Comparison of ENCODE assay signal across 10 cellular contexts in the genomic region with DNA sequence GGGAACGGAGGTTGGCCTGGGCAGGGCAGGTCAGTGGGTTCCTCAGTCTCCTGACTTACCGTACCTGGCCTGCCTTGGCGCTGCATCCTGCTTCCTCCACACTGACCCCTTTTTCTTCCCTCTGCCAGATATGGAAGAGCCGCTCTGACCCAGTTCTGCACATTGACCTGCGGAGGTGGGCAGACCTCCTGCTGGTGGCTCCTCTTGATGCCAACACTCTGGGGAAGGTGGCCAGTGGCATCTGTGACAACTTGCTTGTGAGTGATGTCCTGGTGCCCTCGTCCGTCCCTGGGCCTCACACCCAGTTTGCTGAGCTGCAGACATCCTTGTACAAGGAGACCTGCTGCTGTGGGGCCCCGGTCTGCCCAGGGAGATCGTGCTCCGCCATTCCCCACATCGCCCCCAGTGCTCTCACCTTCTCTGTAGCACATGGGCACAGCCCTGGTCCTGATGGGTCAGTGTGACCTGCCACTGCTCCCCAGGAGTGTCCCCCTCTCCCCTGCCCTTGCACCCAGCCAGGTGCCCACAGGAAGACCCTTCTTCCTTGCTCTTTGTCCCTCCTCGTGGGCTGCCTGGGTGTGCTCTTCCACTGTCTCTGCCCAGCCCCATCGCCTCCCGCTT. TPM values are rescaled to one million over a fixed set of nuclear protein-coding genes. Genes with fewer than 3 reads are reported as not detected.
DNase-seq lines count a peak whose midpoint lies in the region; ATAC-seq and TF ChIP-seq lines count a peak whose summit lies in the region.
"Had no signal": no experiment of that assay in that cellular context is flagged by ENCODE, and none has a peak within 500 bp of the region (broad histone marks: within the 10 kb centered on the region; RNA-seq: fewer than 3 reads in every experiment).

No MANE protein-coding gene starts in this region.

- intact Hi-C loops in Right ventricle myocardium superior (cut with DNase I) (no loop called here), natural killer cell (cut with micrococcal nuclease) (no loop called here), transverse colon (cut with DNase I; ENCODE audit: low total_unique reads) (no loop called here)

- 89% methylated on average over 14 of the region's 14 CpGs; no CpG with 5 or more reads in 1 of the 2 donors for WGBS in transverse colon (ENCODE audit: low coverage in 1 of 2), 2 donors

- no peaks in the 10 kb centered on the region for H3K9me3 ChIP-seq in cardiac muscle cell (ENCODE audit: low read depth)
- no peaks in the 10 kb centered on the region for H3K9me3 ChIP-seq in transverse colon

- peaks cover 51 to 59% of the 10 kb centered on the region in 2 donors for H3K4me1 Mint-ChIP-seq in natural killer cell

- H3K27ac ChIP-seq in cardiac muscle cell = peak overlapping the region; percentile 91
- H3K27ac ChIP-seq in cingulate gyrus (ENCODE audit: low read depth, low read length) = peak overlapping the region; percentile 89
- H3K27ac ChIP-seq in transverse colon = peak overlapping the region; percentile 81 to 87 (median 82)

- H3K9me3 Mint-ChIP-seq in natural killer cell = no peaks in the 10 kb centered on the region
- H3K9me3 Mint-ChIP-seq: activated naive CD4-positive, alpha-beta T cell treated with anti-CD3 and anti-CD28 coated beads for 36 hours; CD4-positive, alpha-beta T cell had no signal

- no peaks in the 10 kb centered on the region for H3K36me3 Mint-ChIP-seq in natural killer cell

- peak overlapping the region; percentile 59 for H3K4me3 Mint-ChIP-seq in natural killer cell
- H3K4me3 Mint-ChIP-seq: activated naive CD4-positive, alpha-beta T cell treated with anti-CD3 and anti-CD28 coated beads for 36 hours; CD4-positive, alpha-beta T cell had no signal

- no peak for TF ChIP-seq POLR2A in transverse colon (IDR thresholded peaks at IDR 0.05)

- H3K27me3 ChIP-seq in cardiac muscle cell (no peaks in the 10 kb centered on the region), transverse colon (no peaks in the 10 kb centered on the region)

- no peak for DNase-seq in cardiac muscle cell (ENCODE audit: low read depth in 1 of 2, low spot score in 1 of 2)
- no peak for DNase-seq in Right ventricle myocardium superior
- DNase-seq in natural killer cell = no peak
- DNase-seq in transverse colon = no peak
- no peak for DNase-seq in stimulated activated naive CD4-positive, alpha-beta T cell treated with Interleukin-2 at 50 U/mL for 16 hours (lab: John Stamatoyannopoulos, UW)
- DNase-seq: activated naive CD4-positive, alpha-beta T cell treated with anti-CD3 and anti-CD28 coated beads for 36 hours; CD4-positive, alpha-beta T cell had no signal

- H3K4me1 ChIP-seq in cardiac muscle cell (ENCODE audit: low read depth) (peaks cover 45% of the 10 kb centered on the region), transverse colon (peaks cover 44 to 67% (median 54%) of the 10 kb centered on the region in 4 donors)

- no peak for ATAC-seq in Right ventricle myocardium superior (ENCODE audit: poor library complexity)
- no peak for ATAC-seq in natural killer cell
- ATAC-seq in HG03442 (IDR thresholded peaks at IDR 0.05; ENCODE audit: unreplicated experiment) = no peak
- ATAC-seq in HG03520 (IDR thresholded peaks at IDR 0.05; ENCODE audit: unreplicated experiment) = no peak

- no peak for TF ChIP-seq CTCF in cardiac muscle cell (IDR thresholded peaks at IDR 0.05; ENCODE audit: low read depth, low read length)
- no peak for TF ChIP-seq CTCF in natural killer cell (IDR thresholded peaks at IDR 0.05)
- no peak for TF ChIP-seq CTCF in transverse colon (IDR thresholded peaks at IDR 0.05)

- peak overlapping the region; percentile 86 to 89 for H3K27ac Mint-ChIP-seq in natural killer cell
- H3K27ac Mint-ChIP-seq: activated naive CD4-positive, alpha-beta T cell treated with anti-CD3 and anti-CD28 coated beads for 36 hours; CD4-positive, alpha-beta T cell had no signal

- no peaks in the 10 kb centered on the region for H3K27me3 Mint-ChIP-seq in natural killer cell (ENCODE audit: low read depth in 2 of 2)
- H3K27me3 Mint-ChIP-seq: CD4-positive, alpha-beta T cell had no signal

- TF ChIP-seq EP300 in transverse colon (IDR thresholded peaks at IDR 0.05; ENCODE audit: low read depth) = no peak

- H3K36me3 ChIP-seq in cardiac muscle cell (no peaks in the 10 kb centered on the region), transverse colon (no peaks in the 10 kb centered on the region)

- in situ Hi-C loops in transverse colon (cut with MboI; ENCODE audit: low pct_ligation_motif_present in 1 of 4, low pct_unique_long_range_greater_than_20kb in 1 of 4, low sequenced_read_pairs in 3 of 4) = no loop called here

- H3K4me3 ChIP-seq in cardiac muscle cell (no peak overlapping the region), transverse colon (peak overlapping the region in 1 of 4 donors; percentile 1)

RNA-seq across cellular contexts. Expression of gene PPCDC, which starts 21.0 kb away (rescaled TPM):
- total RNA-seq in cardiac muscle cell (25.6 and 28.3 TPM in 2 replicates), Right ventricle myocardium superior (5.5 TPM), natural killer cell (10 to 100 TPM; 21.3 to 32.3 (median 27.0) TPM), transverse colon (10 to 100 TPM in 3 of 4 donors, 1 to 10 TPM in 1; 5.2 to 54.5 (median 25.2) TPM)
- polyA plus RNA-seq in cardiac muscle cell = 15.9 and 17.6 TPM in 2 replicates

RNA-seq across cellular contexts. Expression of gene SCAMP5, which starts 49.0 kb away (rescaled TPM):
- total RNA-seq in cardiac muscle cell (5.8 and 8.1 TPM in 2 replicates), Right ventricle myocardium superior (1.2 TPM), natural killer cell (1 to 10 TPM in 1 of 3 donors, under 1 TPM in 2; 0.09 to 2.7 (median 0.54) TPM), transverse colon (10 to 100 TPM in 3 of 4 donors, not detected in 1; 11.3 to 24.8 (median 15.8) TPM)
- 1.2 and 3.3 TPM in 2 replicates for polyA plus RNA-seq in cardiac muscle cell
